22 cellular contexts compared by ENCODE assay signal in the genomic region with DNA sequence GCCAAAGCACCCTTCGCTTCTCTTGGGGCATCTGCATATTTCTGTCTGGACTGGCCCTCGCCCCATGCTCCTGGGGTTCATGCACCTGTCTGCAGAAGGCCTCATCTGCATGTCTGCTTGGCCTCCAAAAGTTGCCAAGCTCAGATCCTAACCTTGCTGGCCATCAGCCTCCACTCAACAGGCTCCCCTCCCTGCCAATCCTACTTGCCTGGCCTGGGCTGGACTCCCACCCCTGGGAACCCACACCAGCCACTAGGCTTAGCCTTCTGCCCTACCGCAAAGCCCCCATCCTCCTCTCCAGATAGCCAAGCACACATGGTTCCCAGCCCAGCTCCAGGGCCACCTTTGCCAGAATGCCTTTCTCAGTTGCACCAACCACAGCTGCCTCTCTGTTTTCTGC.
"Had no signal": no experiment of that assay in that cellular context is flagged by ENCODE, and none has a peak within 500 bp of the region (broad histone marks: within the 10 kb centered on the region; RNA-seq: fewer than 3 reads in every experiment).

No MANE protein-coding gene starts in this region.

- H3K27ac Mint-ChIP-seq: activated CD8-positive, alpha-beta memory T cell treated with anti-CD3 and anti-CD28 coated beads, Interleukin-2, amount 10 ng/mL, durations not matched to agents 7 days and 5 days; activated naive CD8-positive, alpha-beta T cell treated with anti-CD3 and anti-CD28 coated beads, Interleukin-2, amount 50 U/mL, for 24 hours; T-helper 1 cell treated with Interleukin-12 subunit alpha and Interleukin-12 subunit beta and Interleukin-4 antibody, amounts not matched to agents 30 μg/mL and 1 μg/mL, for 36 hours had no signal

- H3K9me3 Mint-ChIP-seq: activated naive CD4-positive, alpha-beta T cell treated with anti-CD3 and anti-CD28 coated beads, Interleukin-2, amount 50 U/mL, for 72 hours; activated naive CD8-positive, alpha-beta T cell treated with anti-CD3 and anti-CD28 coated beads, Interleukin-2, amount 50 U/mL, for 24 hours; activated T-cell treated with anti-CD3 and anti-CD28 coated beads, Interleukin-2, amount 50 U/mL, for 4 hours; T-helper 1 cell treated with Interleukin-12 subunit alpha and Interleukin-12 subunit beta and Interleukin-4 antibody, amounts not matched to agents 30 μg/mL and 1 μg/mL, for 36 hours had no signal

- H3K4me3 Mint-ChIP-seq: activated CD8-positive, alpha-beta memory T cell treated with anti-CD3 and anti-CD28 coated beads, Interleukin-2, amount 10 ng/mL, durations not matched to agents 7 days and 5 days; activated naive CD8-positive, alpha-beta T cell treated with anti-CD3 and anti-CD28 coated beads, Interleukin-2, amount 50 U/mL, for 24 hours; activated T-cell treated with anti-CD3 and anti-CD28 coated beads, Interleukin-2, amount 50 U/mL, for 4 hours; T-helper 1 cell treated with Interleukin-12 subunit alpha and Interleukin-12 subunit beta and Interleukin-4 antibody, amounts not matched to agents 30 μg/mL and 1 μg/mL, for 36 hours had no signal

- H3K36me3 Mint-ChIP-seq: activated CD8-positive, alpha-beta memory T cell treated with anti-CD3 and anti-CD28 coated beads, Interleukin-2, amount 10 ng/mL, durations not matched to agents 7 days and 5 days; activated naive CD4-positive, alpha-beta T cell treated with anti-CD3 and anti-CD28 coated beads, Interleukin-2, amount 50 U/mL, for 72 hours had no signal

- H3K36me3 ChIP-seq: brain microvascular endothelial cell had no signal

- DNase-seq: activated CD4-positive, alpha-beta T cell treated with anti-CD3 and anti-CD28 coated beads for 48 hours; activated CD4-positive, alpha-beta T cell treated with anti-CD3 and anti-CD28 coated beads, Interleukin-2, amount 50 U/mL, for 4 hours; activated CD4-positive, CD25-positive, alpha-beta regulatory T cell treated with anti-CD3 and anti-CD28 coated beads, Interleukin-2, amount 50 U/mL, for 72 hours; activated CD8-positive, alpha-beta memory T cell treated with anti-CD3 and anti-CD28 coated beads, Interleukin-2, amount 10 ng/mL, durations not matched to agents 7 days and 5 days; activated effector memory CD4-positive, alpha-beta T cell treated with anti-CD3 and anti-CD28 coated beads, Interleukin-2, amount 50 U/mL, for 16 hours; activated naive CD4-positive, alpha-beta T cell treated with Interleukin-2 at 50 U/mL for 16 hours; activated naive CD8-positive, alpha-beta T cell treated with anti-CD3 and anti-CD28 coated beads, Interleukin-2, amount 50 U/mL, for 24 hours; activated T-cell treated with anti-CD3 and anti-CD28 coated beads, Interleukin-2, amount 50 U/mL, for 4 hours; amniotic stem cell; NCI-H1105 treated with DMSO at 0.1 percent for 48 hours; NCI-H146; NCI-H1930; NCI-H2107; NCI-H2171 treated with DMSO at 0.1 percent for 48 hours; NCI-H526; NCI-H774; OCI-M1; Right ventricle myocardium superior had no signal

- H3K27ac ChIP-seq: brain microvascular endothelial cell, RWPE1 had no signal

- ATAC-seq: activated CD8-positive, alpha-beta memory T cell treated with anti-CD3 and anti-CD28 coated beads, Interleukin-2, amount 10 ng/mL, durations not matched to agents 7 days and 5 days; activated naive CD8-positive, alpha-beta T cell treated with anti-CD3 and anti-CD28 coated beads, Interleukin-2, amount 50 U/mL, for 24 hours; activated T-cell treated with anti-CD3 and anti-CD28 coated beads, Interleukin-2, amount 50 U/mL, for 4 hours had no signal
